Comparison of ENCODE assay signal across 7 cellular contexts in genomic region chr10:116115797-116116196, GRCh38.
"Had no signal": no experiment of that assay in that cellular context is flagged by ENCODE, and none has a peak within 500 bp of the region (broad histone marks: within the 10 kb centered on the region; RNA-seq: fewer than 3 reads in every experiment).

No MANE protein-coding gene starts in this region.

- H3K27me3 Mint-ChIP-seq: IgD-negative memory B cell had no signal

- H3K4me3 ChIP-seq: GM23248 had no signal

- DNase-seq: GM23248, GOT3, HCEC 1CT, KBM-7 had no signal

- ATAC-seq: HepG2 had no signal

- H3K4me1 Mint-ChIP-seq: IgD-negative memory B cell had no signal

- H2AFZ ChIP-seq: GM23248 had no signal

- H3K27ac ChIP-seq: GM23248, HL-60 had no signal

- H3K27ac Mint-ChIP-seq: IgD-negative memory B cell had no signal

- H3K9ac ChIP-seq: GM23248 had no signal
